ENCODE assay signal across 21 cellular contexts in genomic region chr1:36269408-36269838, GRCh38. TPM values are rescaled to one million over a fixed set of nuclear protein-coding genes. Genes with fewer than 3 reads are reported as not detected.
DNase-seq lines count a peak whose midpoint lies in the region; ATAC-seq and TF ChIP-seq lines count a peak whose summit lies in the region.
"Had no signal": no experiment of that assay in that cellular context is flagged by ENCODE, and none has a peak within 500 bp of the region (broad histone marks: within the 10 kb centered on the region; RNA-seq: fewer than 3 reads in every experiment).

No MANE protein-coding gene starts in this region.

- no peaks in the 10 kb centered on the region for H3K9me3 Mint-ChIP-seq in activated T-cell treated with anti-CD3 and anti-CD28 coated beads, Interleukin-2, amount 50 U/mL, for 24 hours
- H3K9me3 Mint-ChIP-seq in WTC11 (no peaks in the 10 kb centered on the region), immature natural killer cell (no peaks in the 10 kb centered on the region)
- H3K9me3 Mint-ChIP-seq: activated T-cell treated with anti-CD3 and anti-CD28 coated beads, Interleukin-2, amount 50 U/mL, for 72 hours; CD4-positive, alpha-beta T cell; neural crest cell had no signal

- H3K36me3 ChIP-seq in gastrocnemius medialis: no peaks in the 10 kb centered on the region

- in situ Hi-C loops in gastrocnemius medialis (cut with MboI; ENCODE audit: low sequenced_read_pairs in 4 of 4): no loop called here

- peak overlapping the region; percentile 39 for H3K27ac Mint-ChIP-seq in activated T-cell treated with anti-CD3 and anti-CD28 coated beads, Interleukin-2, amount 50 U/mL, for 24 hours
- peak overlapping the region; percentile 36; the same call in 1 of the 2 replicates for H3K27ac Mint-ChIP-seq in WTC11
- H3K27ac Mint-ChIP-seq in immature natural killer cell: peak overlapping the region in 4 of 6 donors; percentile 11 to 70 (median 54)
- H3K27ac Mint-ChIP-seq: activated T-cell treated with anti-CD3 and anti-CD28 coated beads, Interleukin-2, amount 50 U/mL, for 72 hours; CD4-positive, alpha-beta T cell had no signal

- TF ChIP-seq CTCF in WTC11 (IDR thresholded peaks at IDR 0.05) (no peak), gastrocnemius medialis (IDR thresholded peaks at IDR 0.05 in 4 of 5, conservative IDR thresholded peaks at IDR 0.05 in 1 of 5) (no peak)

- no peak for TF ChIP-seq POLR2A in gastrocnemius medialis (IDR thresholded peaks at IDR 0.05)

- no peak for DNase-seq in activated T-cell treated with anti-CD3 and anti-CD28 coated beads, Interleukin-2, amount 50 U/mL, for 24 hours
- DNase-seq in activated T-cell treated with anti-CD3 and anti-CD28 coated beads for 4 hours: no peak
- DNase-seq in WTC11 (ENCODE audit: low spot score): no peak
- DNase-seq in immature natural killer cell: no peak
- peak in 1 of 2 donors; percentile 54 for DNase-seq in gastrocnemius medialis
- no peak for DNase-seq in NCI-H345 treated with DMSO at 0.1 percent for 48 hours (lab: John Stamatoyannopoulos, UW; ENCODE audit: unreplicated experiment)
- DNase-seq: activated CD4-positive, alpha-beta T cell treated with anti-CD3 and anti-CD28 coated beads, Interleukin-2, amount 50 U/mL, for 48 hours; activated T-cell treated with anti-CD3 and anti-CD28 coated beads, Interleukin-2, amount 50 U/mL, for 72 hours; CD4-positive, alpha-beta T cell; esophagus squamous epithelium; NCI-H2029; NCI-H524 treated with DMSO at 0.1 percent for 48 hours; Peyer's patch; right cardiac atrium; stimulated activated CD4-positive, alpha-beta T cell treated with anti-CD3 and anti-CD28 coated beads, Interleukin-1b, Interleukin-23, amount 100 ng/mL, for 48 hours had no signal

- H3K36me3 Mint-ChIP-seq in activated T-cell treated with anti-CD3 and anti-CD28 coated beads, Interleukin-2, amount 50 U/mL, for 24 hours (ENCODE audit: low read depth): peaks cover 82% of the 10 kb centered on the region
- H3K36me3 Mint-ChIP-seq in WTC11 (peaks cover 35% of the 10 kb centered on the region), immature natural killer cell (peaks cover 0 to 13% (median 7%) of the 10 kb centered on the region in 3 donors)

- peaks cover 20% of the 10 kb centered on the region for H3K4me1 Mint-ChIP-seq in activated T-cell treated with anti-CD3 and anti-CD28 coated beads, Interleukin-2, amount 50 U/mL, for 24 hours (ENCODE audit: low read depth)
- no peaks in the 10 kb centered on the region for H3K4me1 Mint-ChIP-seq in WTC11
- H3K4me1 Mint-ChIP-seq in immature natural killer cell: peaks cover 16 to 46% of the 10 kb centered on the region in 2 donors
- H3K4me1 Mint-ChIP-seq: neural crest cell had no signal

- H3K4me1 ChIP-seq in gastrocnemius medialis: peaks cover 78 to 82% of the 10 kb centered on the region in 2 donors
- H3K4me1 ChIP-seq: Peyer's patch had no signal

- no peaks in the 10 kb centered on the region for H3K27me3 Mint-ChIP-seq in activated T-cell treated with anti-CD3 and anti-CD28 coated beads, Interleukin-2, amount 50 U/mL, for 24 hours
- H3K27me3 Mint-ChIP-seq in WTC11 (ENCODE audit: low read depth): no peaks in the 10 kb centered on the region
- H3K27me3 Mint-ChIP-seq in immature natural killer cell (ENCODE audit: low read depth in 3 of 3): peaks cover 0 to 2% (median 0%) of the 10 kb centered on the region in 3 donors
- H3K27me3 Mint-ChIP-seq: CD4-positive, alpha-beta T cell had no signal

- CTCF ChIA-PET in WTC11 (lab: Charles Lee): interaction anchor here (1.0 to 2.1 kb wide), 4 partner anchors 16 to 100 kb away, joined by 3 to 4 read pairs (median 4); partner anchors contain the start of gene SH3D21

- ATAC-seq in WTC11: no peak
- ATAC-seq in gastrocnemius medialis: peak; percentile 35 to 39
- ATAC-seq in GM19023 (IDR thresholded peaks at IDR 0.05; ENCODE audit: unreplicated experiment): no peak
- no peak for ATAC-seq in HG02885 (IDR thresholded peaks at IDR 0.05; ENCODE audit: poor library complexity, unreplicated experiment)
- ATAC-seq: activated T-cell treated with anti-CD3 and anti-CD28 coated beads, Interleukin-2, amount 50 U/mL, for 72 hours had no signal

- no peaks in the 10 kb centered on the region for H3K27me3 ChIP-seq in gastrocnemius medialis
- H3K27me3 ChIP-seq: ascending aorta, esophagus squamous epithelium, Peyer's patch had no signal

- intact Hi-C loops in gastrocnemius medialis (cut with DNase I; ENCODE audit: low total_unique reads): no loop called here

- H3K27ac ChIP-seq in gastrocnemius medialis: peak overlapping the region; percentile 68 to 92 (median 82)
- H3K27ac ChIP-seq: ascending aorta, Peyer's patch had no signal

- no peak overlapping the region for H3K4me3 ChIP-seq in gastrocnemius medialis
- H3K4me3 ChIP-seq: ascending aorta, esophagus squamous epithelium, lung, Peyer's patch had no signal

- POLR2A ChIA-PET in WTC11 (lab: Charles Lee): interaction anchor here (1.6 kb wide), 1 partner anchor 45 kb away, joined by 4 read pairs; the partner anchor contains the start of gene THRAP3

- no peaks in the 10 kb centered on the region for H3K9me3 ChIP-seq in gastrocnemius medialis
- H3K9me3 ChIP-seq: ascending aorta, esophagus squamous epithelium, Peyer's patch had no signal

- H3K4me3 Mint-ChIP-seq in activated T-cell treated with anti-CD3 and anti-CD28 coated beads, Interleukin-2, amount 50 U/mL, for 24 hours: no peak overlapping the region
- H3K4me3 Mint-ChIP-seq in WTC11 (no peak overlapping the region), immature natural killer cell (no peak overlapping the region)
- H3K4me3 Mint-ChIP-seq: activated T-cell treated with anti-CD3 and anti-CD28 coated beads, Interleukin-2, amount 50 U/mL, for 72 hours; CD4-positive, alpha-beta T cell; neural crest cell had no signal

TF ChIP-seq in WTC11, 78 proteins besides CTCF, POLR2A, EP300 and RAD21:
- TF ChIP-seq GABPB1 (CRISPR knock-in tag; IDR thresholded peaks at IDR 0.05) (peak; percentile 67), PREB (CRISPR knock-in tag; IDR thresholded peaks at IDR 0.05; ENCODE audit: borderline replicate concordance) (no peak), ZNF121 (CRISPR knock-in tag; IDR thresholded peaks at IDR 0.05) (0 out of 2 replicates have a peak, but pooled peaks have one; percentile 27)

RNA-seq across cellular contexts. Expression of gene SH3D21, which starts 36.7 kb away (rescaled TPM):
- total RNA-seq in WTC11 (2021): 22.1 to 29.3 TPM (median 26.9 TPM) in 3 replicates
- under 1 TPM in 2 of 3 donors, not detected in 1; 0.26 to 0.96 TPM for polyA plus RNA-seq in immature natural killer cell
- total RNA-seq in gastrocnemius medialis: 1 to 10 TPM in 1 of 4 donors, under 1 TPM in 3; 0.10 to 1.4 (median 0.46) TPM
- total RNA-seq: H4 had no signal

RNA-seq across cellular contexts. Expression of gene THRAP3, which starts 45.2 kb away (rescaled TPM):
- total RNA-seq in WTC11 (2021) (150 to 160 TPM (median 153 TPM) in 3 replicates), gastrocnemius medialis (100 to 1,000 TPM in 3 of 4 donors, 10 to 100 TPM in 1; 88.2 to 174 (median 146) TPM)
- polyA plus RNA-seq in immature natural killer cell: 100 to 1,000 TPM in 1 of 3 donors, 10 to 100 TPM in 2; 61.6 to 103 (median 70.7) TPM

RNA-seq across cellular contexts. Expression of gene EVA1B, which starts 54.0 kb away (rescaled TPM):
- total RNA-seq in WTC11 (2021): 32.0 to 45.2 TPM (median 41.5 TPM) in 3 replicates
- polyA plus RNA-seq in immature natural killer cell: 10 to 100 TPM in 2 of 3 donors, 1 to 10 TPM in 1; 8.8 to 29.2 (median 11.1) TPM
- 10 to 100 TPM; 10.0 to 19.9 (median 14.8) TPM for total RNA-seq in gastrocnemius medialis

Comparison
In these comparisons a context has a peak if more than half of its experiments do, and no peak if none do; other contexts are left out.
1. ATAC-seq: peak in gastrocnemius medialis (2 of 2); none in WTC11 (single experiment), GM19023 (single experiment) and HG02885 (single experiment).
2. Peak in every context shown above with its lines, with median percentiles within 50 percentile points of each other: H3K27ac Mint-ChIP-seq.